ENCODE assay signal across 8 cellular contexts in genomic region chr19:3572855-3573161, GRCh38. TPM values are rescaled to one million over a fixed set of nuclear protein-coding genes. Genes with fewer than 3 reads are reported as not detected.
A peak's percentile ranks its signal among the peaks of the same experiment; 100 is the strongest.
DNase-seq lines count a peak whose midpoint lies in the region; ATAC-seq and TF ChIP-seq lines count a peak whose summit lies in the region.

HMG20B (plus strand) TSS chr19:3572944; CDS start chr19:3573310, 366 bp downstream.

- H3K4me2 ChIP-seq in OCI-LY1 (ENCODE audit: low read length) = peak within 1 kb of the TSS; percentile 99

- peak within 1 kb of the TSS; percentile 64 for H3K27ac ChIP-seq in CD4-positive, alpha-beta memory T cell (ENCODE audit: low read depth, low read length)
- peak within 1 kb of the TSS; percentile 68 for H3K27ac ChIP-seq in OCI-LY1 (ENCODE audit: low read depth, low read length, poor library complexity, severe bottlenecking)

- H3K79me2 ChIP-seq in OCI-LY1 (ENCODE audit: insufficient read depth, low read length) = no peaks in the 10 kb centered on the region

- H3F3A ChIP-seq in OCI-LY1 (ENCODE audit: insufficient read depth, low read length) = 0 out of 2 replicates have a peak, but pooled peaks cover 3% of the 10 kb centered on the region

- in situ Hi-C loops in endometrial microvascular endothelial cells (cut with HindIII; ENCODE audit: inconsistent ontology term, low pct_unique_long_range_greater_than_20kb, low sequenced_read_pairs) = no loop called here

- ATAC-seq in naive thymus-derived CD8-positive, alpha-beta T cell = peak in 1 of 2 donors; percentile 2
- ATAC-seq in GM21381 (IDR thresholded peaks at IDR 0.05; ENCODE audit: unreplicated experiment) = no peak

- H3K9ac ChIP-seq in OCI-LY1 (ENCODE audit: low read length) = peak within 1 kb of the TSS; percentile 82

- peaks cover 15% of the 10 kb centered on the region for H3K4me1 ChIP-seq in CD4-positive, alpha-beta memory T cell (ENCODE audit: insufficient read depth, low read length)
- peaks cover 21% of the 10 kb centered on the region for H3K4me1 ChIP-seq in OCI-LY1 (ENCODE audit: insufficient read depth, low read length, severe bottlenecking)

- TF ChIP-seq CTCF in OCI-LY1 (IDR thresholded peaks at IDR 0.05; ENCODE audit: low read length) = no peak
- no peak for TF ChIP-seq CTCF in GM20000 (IDR thresholded peaks at IDR 0.05; ENCODE audit: extremely low read depth, missing control alignments)

- no peaks in the 10 kb centered on the region for H3K9me3 Mint-ChIP-seq in CD4-positive, alpha-beta memory T cell
- H3K9me3 Mint-ChIP-seq in naive thymus-derived CD8-positive, alpha-beta T cell = no peaks in the 10 kb centered on the region

- H2AFZ ChIP-seq in OCI-LY1 (ENCODE audit: low read length) = peak within 1 kb of the TSS; percentile 91

- POLR2A ChIA-PET in CD4-positive, alpha-beta memory T cell (lab: Charles Lee; ENCODE audit: partially characterized antibody) = interaction anchor here (2.4 to 5.8 kb wide), 2 partner anchors 16 to 26 kb away, joined by 6 to 54 read pairs; partner anchors contain the start of gene MFSD12
- POLR2A ChIA-PET in naive thymus-derived CD8-positive, alpha-beta T cell (lab: Charles Lee) = interaction anchor here (0.6 to 5.9 kb wide), 4 partner anchors 13 to 72 kb away, joined by 3 to 44 read pairs (median 4); partner anchors contain the start of gene MFSD12

- no peaks in the 10 kb centered on the region for H3K27me3 ChIP-seq in CD4-positive, alpha-beta memory T cell (ENCODE audit: insufficient read depth, low read length)
- peaks cover 6% of the 10 kb centered on the region; the same call in 1 of the 2 replicates for H3K27me3 ChIP-seq in OCI-LY1 (ENCODE audit: insufficient read depth, low read length)

- intact Hi-C loops in CD4-positive, alpha-beta memory T cell (cut with micrococcal nuclease) = loop anchor here (1.0 to 10.0 kb wide), 5 partner anchors 16 to 492 kb away; partner anchors contain the start of genes FZR1, MFSD12 and ZBTB7A

- H3K4me1 Mint-ChIP-seq in CD4-positive, alpha-beta memory T cell = peaks cover 5 to 23% (median 17%) of the 10 kb centered on the region in 4 donors
- H3K4me1 Mint-ChIP-seq in naive thymus-derived CD8-positive, alpha-beta T cell = peaks cover 8 to 27% (median 18%) of the 10 kb centered on the region in 4 donors

- peak within 1 kb of the TSS; percentile 36 to 92 (median 77) for H3K27ac Mint-ChIP-seq in CD4-positive, alpha-beta memory T cell
- peak within 1 kb of the TSS; percentile 31 to 91 (median 78) for H3K27ac Mint-ChIP-seq in naive thymus-derived CD8-positive, alpha-beta T cell

- no peaks in the 10 kb centered on the region for H3K9me3 ChIP-seq in CD4-positive, alpha-beta memory T cell (ENCODE audit: control insufficient read depth in 1 of 2, low read length in 2 of 2)
- H3K9me3 ChIP-seq in OCI-LY1 (ENCODE audit: low read length) = no peaks in the 10 kb centered on the region

- no peaks in the 10 kb centered on the region for H3K9me2 ChIP-seq in OCI-LY1 (ENCODE audit: low read depth, low read length)

- DNase-seq in CD4-positive, alpha-beta memory T cell = no peak
- DNase-seq in naive thymus-derived CD8-positive, alpha-beta T cell = peak in 1 of 10 donors; percentile 24
- DNase-seq in NCI-H2081 (lab: John Stamatoyannopoulos, UW) = no peak
- no peak for DNase-seq in GM20000 (ENCODE audit: low spot score)
- no peak for DNase-seq in OCI-M1 (lab: John Stamatoyannopoulos, UW)

- peak within 1 kb of the TSS; percentile 75 to 86 (median 80) for H3K4me3 Mint-ChIP-seq in CD4-positive, alpha-beta memory T cell
- H3K4me3 Mint-ChIP-seq in naive thymus-derived CD8-positive, alpha-beta T cell = peak within 1 kb of the TSS; percentile 62 to 92 (median 82)

- no peaks in the 10 kb centered on the region for H4K20me1 ChIP-seq in OCI-LY1 (ENCODE audit: insufficient read depth, low read length)

- H3K4me3 ChIP-seq in CD4-positive, alpha-beta memory T cell (ENCODE audit: low read length in 2 of 2) = peak within 1 kb of the TSS; percentile 57 to 68
- H3K4me3 ChIP-seq in OCI-LY1 (ENCODE audit: low read depth, low read length, poor library complexity, severe bottlenecking) = peak within 1 kb of the TSS; percentile 88

- H3K36me3 ChIP-seq in CD4-positive, alpha-beta memory T cell (ENCODE audit: insufficient read depth, low read length) = no peaks in the 10 kb centered on the region
- H3K36me3 ChIP-seq in OCI-LY1 (ENCODE audit: insufficient read depth, low read length) = peaks cover 18% of the 10 kb centered on the region

- no peaks in the 10 kb centered on the region for H3K27me3 Mint-ChIP-seq in CD4-positive, alpha-beta memory T cell
- no peaks in the 10 kb centered on the region for H3K27me3 Mint-ChIP-seq in naive thymus-derived CD8-positive, alpha-beta T cell

- H3K36me3 Mint-ChIP-seq in CD4-positive, alpha-beta memory T cell = peaks cover 8 to 11% of the 10 kb centered on the region in 2 donors
- H3K36me3 Mint-ChIP-seq in naive thymus-derived CD8-positive, alpha-beta T cell = peaks cover 0 to 8% (median 5%) of the 10 kb centered on the region in 3 donors

- CTCF ChIA-PET in CD4-positive, alpha-beta memory T cell (lab: Charles Lee; ENCODE audit: partially characterized antibody) = no interaction called here

RNA-seq across cellular contexts. Expression of gene HMG20B, which starts in this region (rescaled TPM):
- 10 to 100 TPM; 48.1 to 51.6 TPM for total RNA-seq in CD4-positive, alpha-beta memory T cell
- 10 to 100 TPM; 42.4 to 43.0 TPM for polyA plus RNA-seq in CD4-positive, alpha-beta memory T cell
- total RNA-seq in endometrial microvascular endothelial cells (ENCODE audit: inconsistent ontology term) = 79.4 TPM
- 10 to 100 TPM; 50.7 to 59.7 TPM for total RNA-seq in naive thymus-derived CD8-positive, alpha-beta T cell
- 10 to 100 TPM; 45.8 to 55.9 (median 53.9) TPM for polyA plus RNA-seq in naive thymus-derived CD8-positive, alpha-beta T cell
